In the genomic region with DNA sequence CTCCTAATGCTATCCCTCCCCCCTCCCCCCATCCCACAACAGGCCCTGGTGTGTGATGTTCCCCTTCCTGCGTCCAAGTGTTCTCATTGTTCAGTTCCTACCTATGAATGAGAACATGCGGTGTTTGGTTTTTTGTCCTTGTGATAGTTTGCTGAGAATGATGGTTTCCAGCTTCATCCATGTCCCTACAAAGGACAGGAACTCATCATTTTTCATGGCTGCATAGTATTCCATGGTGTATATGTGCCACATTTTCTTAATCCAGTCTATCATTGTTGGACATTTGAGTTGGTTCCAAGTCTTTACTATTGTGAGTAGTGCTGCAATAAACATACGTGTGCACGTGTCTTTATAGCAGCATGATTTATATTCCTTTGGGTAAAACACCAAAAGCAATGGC, we compare ENCODE assay signal across 12 cellular contexts. TPM values are rescaled to one million over a fixed set of nuclear protein-coding genes. Genes with fewer than 3 reads are reported as not detected.
"Had no signal": no experiment of that assay in that cellular context is flagged by ENCODE, and none has a peak within 500 bp of the region (broad histone marks: within the 10 kb centered on the region; RNA-seq: fewer than 3 reads in every experiment).

No MANE protein-coding gene starts in this region.

RNA-seq across cellular contexts. Expression of a gene that starts 31.4 kb away (rescaled TPM):
- total RNA-seq: subcutaneous adipose tissue, suprapubic skin, thoracic aorta, thyroid gland, tibial nerve, upper lobe of left lung, upper lobe of right lung, ureter, vagina had no signal
- polyA plus RNA-seq: stomach, thymus, urinary bladder had no signal
